Comparison of ENCODE assay signal across 10 cellular contexts in genomic region chr1:11918779-11919519, GRCh38. TPM values are rescaled to one million over a fixed set of nuclear protein-coding genes. Genes with fewer than 3 reads are reported as not detected.
DNase-seq lines count a peak whose midpoint lies in the region; ATAC-seq and TF ChIP-seq lines count a peak whose summit lies in the region.
"Had no signal": no experiment of that assay in that cellular context is flagged by ENCODE, and none has a peak within 500 bp of the region (broad histone marks: within the 10 kb centered on the region; RNA-seq: fewer than 3 reads in every experiment).

No MANE protein-coding gene starts in this region.

- no peaks in the 10 kb centered on the region for H3K9me3 ChIP-seq in prostate gland
- H3K9me3 ChIP-seq: right lobe of liver had no signal

- no peak overlapping the region for H3K4me3 ChIP-seq in prostate gland
- H3K4me3 ChIP-seq: right lobe of liver had no signal

- ATAC-seq in HG03571 (IDR thresholded peaks at IDR 0.05; ENCODE audit: unreplicated experiment), result no peak
- ATAC-seq: right lobe of liver had no signal

- 53% methylated on average over 13 of the region's 14 CpGs for WGBS in prostate gland

- no peak for TF ChIP-seq POLR2A in prostate gland (IDR thresholded peaks at IDR 0.05)

- H3K27me3 ChIP-seq in prostate gland (replicated peaks; ENCODE audit: insufficient read depth), result no peaks in the 10 kb centered on the region
- H3K27me3 ChIP-seq: right lobe of liver had no signal

- peak; percentile 90 for DNase-seq in Daoy (ENCODE audit: low read depth)
- peak; percentile 77 for DNase-seq in amniotic epithelial cell (ENCODE audit: low read depth)
- DNase-seq in glomerular visceral epithelial cell (ENCODE audit: extremely low spot score), result peak; percentile 72
- DNase-seq in prostate gland (ENCODE audit: low spot score), result peak; percentile 62
- DNase-seq in NCI-H446 treated with DMSO at 0.1 percent for 48 hours (lab: John Stamatoyannopoulos, UW), result no peak
- no peak for DNase-seq in amniotic stem cell (lab: John Stamatoyannopoulos, UW)
- DNase-seq in iPS-NIHi11 (ENCODE audit: low spot score), result no peak
- DNase-seq: activated CD8-positive, alpha-beta memory T cell treated with anti-CD3 and anti-CD28 coated beads, Interleukin-2, amount 50 U/mL, for 48 hours; right lobe of liver had no signal

- intact Hi-C loops in prostate gland (cut with DNase I), result no loop called here

- peaks cover 8% of the 10 kb centered on the region for H3K4me1 ChIP-seq in prostate gland (replicated peaks)

- H3K36me3 ChIP-seq in prostate gland, result no peaks in the 10 kb centered on the region

- no peak for TF ChIP-seq CTCF in prostate gland (IDR thresholded peaks at IDR 0.05)

- H3K27ac ChIP-seq in prostate gland, result peak overlapping the region; percentile 25 to 53
- H3K27ac ChIP-seq: right lobe of liver had no signal

RNA-seq across cellular contexts. Expression of gene KIAA2013, which starts 7.3 kb away (rescaled TPM):
- 67.3 and 87.1 TPM in 2 replicates for total RNA-seq in Daoy (2014; rRNA removed; shearing (Covaris generic))
- total RNA-seq in prostate gland, result 100 to 1,000 TPM; 104 to 137 TPM

RNA-seq across cellular contexts. Expression of gene PLOD1, which starts 15.6 kb away (rescaled TPM):
- 88.1 and 107 TPM in 2 replicates for total RNA-seq in Daoy (2014; rRNA removed; shearing (Covaris generic))
- total RNA-seq in prostate gland, result 10 to 100 TPM; 73.6 to 80.2 TPM

Comparison
In these comparisons a context has a peak if more than half of its experiments do, and no peak if none do; other contexts are left out.
1. DNase-seq: peak in Daoy (single experiment), amniotic epithelial cell (single experiment), glomerular visceral epithelial cell (single experiment) and prostate gland (single experiment); none in NCI-H446 treated with DMSO at 0.1 percent for 48 hours (single experiment), amniotic stem cell (single experiment) and iPS-NIHi11 (single experiment).